12 cellular contexts compared by ENCODE assay signal in genomic region chr9:134338394-134339182, GRCh38. TPM values are rescaled to one million over a fixed set of nuclear protein-coding genes. Genes with fewer than 3 reads are reported as not detected.
DNase-seq lines count a peak whose midpoint lies in the region; ATAC-seq and TF ChIP-seq lines count a peak whose summit lies in the region.
"Had no signal": no experiment of that assay in that cellular context is flagged by ENCODE, and none has a peak within 500 bp of the region (broad histone marks: within the 10 kb centered on the region; RNA-seq: fewer than 3 reads in every experiment).

No MANE protein-coding gene starts in this region.

- POLR2A ChIA-PET in SK-N-SH (lab: Yijun Ruan, JAX): interaction anchor here (0.8 to 1.0 kb wide), 2 partner anchors 45 to 94 kb away, joined by 3 read pairs; no protein-coding TSS in a partner anchor

- ATAC-seq in SK-N-SH treated with all-trans-retinoic acid at 6 μM for 48 hours: no peak; the same call in 1 of the 3 replicates
- no peak for ATAC-seq in upper lobe of right lung
- ATAC-seq in GM18511 (IDR thresholded peaks at IDR 0.05; ENCODE audit: unreplicated experiment): no peak

- peak overlapping the region; percentile 98 for H3K23ac ChIP-seq in neuronal stem cell (ENCODE audit: low read depth, low read length, poor library complexity)

- H3K4ac ChIP-seq in neuronal stem cell (ENCODE audit: low read length): peak overlapping the region; percentile 46

- H4K8ac ChIP-seq in neuronal stem cell (ENCODE audit: low read depth, low read length): no peak overlapping the region

- H2AFZ ChIP-seq in SK-N-SH (ENCODE audit: low read depth): no peak overlapping the region
- no peak overlapping the region for H2AFZ ChIP-seq in fibroblast of lung (ENCODE audit: low read length)
- H2AFZ ChIP-seq in neuronal stem cell (ENCODE audit: low read length): no peak overlapping the region

- peak overlapping the region; percentile 96 for H2AK5ac ChIP-seq in neuronal stem cell (ENCODE audit: low read depth, low read length)

- H3K4me1 ChIP-seq in SK-N-SH (ENCODE audit: control insufficient read depth in 1 of 2, insufficient read depth in 2 of 2, low read depth in 1 of 2, low read length in 1 of 2) (peaks cover 0 to 82% of the 10 kb centered on the region in 2 experiments; a peak in 1 of 4 replicates), fibroblast of lung (ENCODE audit: control insufficient read depth, extremely low read depth, insufficient read depth, low read length) (no peaks in the 10 kb centered on the region), neuronal stem cell (ENCODE audit: control insufficient read depth in 2 of 2, insufficient read depth in 1 of 2, low read depth in 1 of 2, low read length in 2 of 2) (peaks cover 12 to 23% of the 10 kb centered on the region in 2 donors), upper lobe of right lung (peaks cover 90% of the 10 kb centered on the region)

- peak overlapping the region; percentile 81 for H2BK120ac ChIP-seq in neuronal stem cell (ENCODE audit: low read depth, low read length)

- H3K9me2 ChIP-seq in SK-N-SH: no peaks in the 10 kb centered on the region

- peak in 1 of 2 experiments; percentile 25; a peak in 1 of 4 replicates for TF ChIP-seq EP300 in SK-N-SH (IDR thresholded peaks at IDR 0.05; ENCODE audit: borderline replicate concordance in 1 of 2, low read depth in 1 of 2, low read length in 1 of 2)

- CTCF ChIA-PET in SK-N-SH (lab: Yijun Ruan, JAX): interaction anchor here (0.6 to 1.2 kb wide), 4 partner anchors 9 to 168 kb away, joined by 3 to 5 read pairs (median 4); no protein-coding TSS in a partner anchor

- H2BK12ac ChIP-seq in neuronal stem cell (ENCODE audit: low read length): peak overlapping the region; percentile 90

- H3K4me3 ChIP-seq in SK-N-SH (ENCODE audit: low read depth in 2 of 2, low read length in 1 of 2): no peak overlapping the region
- no peak overlapping the region for H3K4me3 ChIP-seq in fibroblast of lung (replicated peaks in 1 of 4; ENCODE audit: control extremely low read depth in 1 of 4, insufficient read depth in 1 of 4, low read depth in 3 of 4, low read length in 4 of 4)
- no peak overlapping the region for H3K4me3 ChIP-seq in neuronal stem cell (ENCODE audit: low read length in 2 of 2)
- H3K4me3 ChIP-seq in upper lobe of right lung: no peak overlapping the region

- intact Hi-C loops in upper lobe of right lung (cut with DNase I): no loop called here

- H4K91ac ChIP-seq in neuronal stem cell (ENCODE audit: low read depth, low read length, poor library complexity): no peak overlapping the region

- H4K20me1 ChIP-seq in SK-N-SH (ENCODE audit: insufficient read depth): peaks cover 100% of the 10 kb centered on the region
- peaks cover 3% of the 10 kb centered on the region for H4K20me1 ChIP-seq in fibroblast of lung (ENCODE audit: control insufficient read depth, extremely low read depth, insufficient read depth, low read length)

- H3K4me2 ChIP-seq in SK-N-SH (no peak overlapping the region), fibroblast of lung (ENCODE audit: extremely low read depth, insufficient read depth, low read length) (no peak overlapping the region), neuronal stem cell (ENCODE audit: insufficient read depth, low read length, poor library complexity, severe bottlenecking) (no peak overlapping the region)

- TF ChIP-seq RAD21 in SK-N-SH (IDR thresholded peaks at IDR 0.05; ENCODE audit: low read length): no peak

- no peaks in the 10 kb centered on the region for H3K27me3 ChIP-seq in SK-N-SH (ENCODE audit: insufficient read depth)
- H3K27me3 ChIP-seq in fibroblast of lung (ENCODE audit: control insufficient read depth, insufficient read depth, low read length): no peaks in the 10 kb centered on the region
- H3K27me3 ChIP-seq in neuronal stem cell (ENCODE audit: control insufficient read depth in 3 of 3, insufficient read depth in 3 of 3, low read depth in 1 of 3, low read length in 3 of 3): no peaks in the 10 kb centered on the region
- no peaks in the 10 kb centered on the region for H3K27me3 ChIP-seq in upper lobe of right lung

- H3K14ac ChIP-seq in neuronal stem cell (ENCODE audit: low read length): peak overlapping the region; percentile 72

- H3K18ac ChIP-seq in neuronal stem cell (ENCODE audit: low read length): peak overlapping the region; percentile 76

- H3K79me2 ChIP-seq in SK-N-SH (ENCODE audit: insufficient read depth) (peaks cover 69% of the 10 kb centered on the region), fibroblast of lung (ENCODE audit: control insufficient read depth, insufficient read depth, low read length) (peaks cover 67% of the 10 kb centered on the region)

- H3F3A ChIP-seq in SK-N-SH (replicated peaks; ENCODE audit: insufficient read depth): no peaks in the 10 kb centered on the region

- H3K27ac ChIP-seq in SK-N-SH (ENCODE audit: low read depth in 2 of 2, low read length in 1 of 2) (peak overlapping the region in 1 of 2 experiments; percentile 86; a peak in 2 of 4 replicates), fibroblast of lung (ENCODE audit: insufficient read depth, low read length) (no peak overlapping the region), neuronal stem cell (replicated peaks; ENCODE audit: low read length) (no peak overlapping the region), upper lobe of right lung (peak overlapping the region; percentile 11)

- peak; percentile 79 for DNase-seq in SK-N-SH
- DNase-seq in fibroblast of lung (ENCODE audit: low read depth in 2 of 2): no peak
- no peak for DNase-seq in neuronal stem cell (ENCODE audit: low spot score)
- no peak for DNase-seq in upper lobe of right lung
- no peak for DNase-seq in SIG-M5 treated with dmso at 0.1 percent for 504 hours (lab: John Stamatoyannopoulos, UW; ENCODE audit: unreplicated experiment)
- DNase-seq in CD1c-positive myeloid dendritic cell (ENCODE audit: extremely low spot score): no peak
- DNase-seq: activated CD4-positive, alpha-beta T cell treated with anti-CD3 and anti-CD28 coated beads, Interleukin-2, amount 50 U/mL, for 48 hours; activated gamma-delta T cell treated with Interleukin-2 at 50 U/mL for 16 hours; glutamatergic neuron; stimulated activated CD4-positive, alpha-beta T cell treated with anti-CD3 and anti-CD28 coated beads, Interleukin-15, amount 100 ng/mL, for 24 hours had no signal

- WGBS in SK-N-SH (ENCODE audit: low lambda C conversion rate): 80% methylated on average over 7 of the region's 27 CpGs
- no CpG with 5 or more reads among the region's 27 CpGs for WGBS in neuronal stem cell (ENCODE audit: extremely low coverage in 2 of 2, insufficient read length in 2 of 2, insufficient replicate concordance in 1 of 2), 2 donors

- TF ChIP-seq CTCF in SK-N-SH (IDR thresholded peaks at IDR 0.05): no peak
- no peak for TF ChIP-seq CTCF in fibroblast of lung (conservative IDR thresholded peaks at IDR 0.05 in 1 of 2, IDR thresholded peaks at IDR 0.05 in 1 of 2; ENCODE audit: low read depth in 1 of 2, low read length in 2 of 2)
- TF ChIP-seq CTCF in upper lobe of right lung (IDR thresholded peaks at IDR 0.05): no peak

- peak overlapping the region; percentile 33 for H2BK5ac ChIP-seq in neuronal stem cell (ENCODE audit: low read length)

- H3K9ac ChIP-seq in SK-N-SH (no peak overlapping the region), fibroblast of lung (ENCODE audit: insufficient read depth, low read length) (peak overlapping the region; percentile 37), neuronal stem cell (ENCODE audit: low read depth, low read length, poor library complexity) (peak overlapping the region; percentile 88)

- no peaks in the 10 kb centered on the region for H3K36me3 ChIP-seq in SK-N-SH (replicated peaks in 1 of 2; ENCODE audit: control insufficient read depth in 1 of 2, insufficient read depth in 2 of 2, low read length in 1 of 2)
- peaks cover 2% of the 10 kb centered on the region for H3K36me3 ChIP-seq in fibroblast of lung (ENCODE audit: control insufficient read depth, insufficient read depth, low read length)
- peaks cover 0 to 7% of the 10 kb centered on the region in 2 donors for H3K36me3 ChIP-seq in neuronal stem cell (replicated peaks in 1 of 2; ENCODE audit: control insufficient read depth in 2 of 2, insufficient read depth in 2 of 2, low read length in 2 of 2)
- H3K36me3 ChIP-seq in upper lobe of right lung: no peaks in the 10 kb centered on the region

- H3K9me3 ChIP-seq in SK-N-SH: no peaks in the 10 kb centered on the region
- H3K9me3 ChIP-seq in fibroblast of lung (ENCODE audit: control insufficient read depth, insufficient read depth, low read depth, low read length): no peaks in the 10 kb centered on the region
- H3K9me3 ChIP-seq in neuronal stem cell (replicated peaks in 1 of 2; ENCODE audit: control insufficient read depth in 2 of 2, insufficient read depth in 1 of 2, low read depth in 1 of 2, low read length in 2 of 2): no peaks in the 10 kb centered on the region
- H3K9me3 ChIP-seq in upper lobe of right lung: no peaks in the 10 kb centered on the region

- peaks cover 77% of the 10 kb centered on the region for H3K79me1 ChIP-seq in neuronal stem cell (ENCODE audit: low read depth, low read length)

- no peak overlapping the region for H2BK15ac ChIP-seq in neuronal stem cell (ENCODE audit: low read length)

TF ChIP-seq in SK-N-SH, 30 proteins besides CTCF, POLR2A, EP300 and RAD21 (continues in another document):
- no peak for TF ChIP-seq FOXJ3 (CRISPR knock-in tag; IDR thresholded peaks at IDR 0.05)
- TF ChIP-seq CHD2 (IDR thresholded peaks at IDR 0.05; ENCODE audit: low read length, partially characterized antibody): no peak
- no peak for TF ChIP-seq POLR2AphosphoS5 (IDR thresholded peaks at IDR 0.05; ENCODE audit: low read depth, low read length)
- TF ChIP-seq RCOR1 (IDR thresholded peaks at IDR 0.05; ENCODE audit: low read length): 0 out of 2 replicates have a peak, but pooled peaks have one; percentile 11
- no peak for TF ChIP-seq TEAD4 (IDR thresholded peaks at IDR 0.05; ENCODE audit: borderline replicate concordance, insufficient read depth)
- no peak for TF ChIP-seq YY1 (IDR thresholded peaks at IDR 0.05; ENCODE audit: low read depth)

RNA-seq across cellular contexts. Expression of gene RXRA, which starts 12.3 kb away (rescaled TPM):
- 5.2 and 7.6 TPM in 2 replicates for polyA plus RNA-seq in SK-N-SH (2012; rRNA removed)
- polyA plus RNA-seq in SK-N-SH (2012; cell fraction: cytosol; rRNA removed): 3.4 and 5.5 TPM in 2 replicates
- 8.0 and 8.8 TPM in 2 replicates for polyA plus RNA-seq in SK-N-SH (2012; cell fraction: nucleus; rRNA removed)
- 14.6 and 14.9 TPM in 2 replicates for total RNA-seq in fibroblast of lung
- polyA plus RNA-seq in fibroblast of lung: 11.5 and 13.3 TPM in 2 replicates
- 29.3 and 35.2 TPM in 2 replicates for polyA plus RNA-seq in fibroblast of lung (2012)
- 56.4 and 59.1 TPM in 2 replicates for polyA minus RNA-seq in fibroblast of lung (ENCODE audit: low replicate concordance)
- 36.1 TPM for polyA plus RNA-seq in neuronal stem cell (2013, experiment 1 of 2)
- polyA plus RNA-seq in neuronal stem cell (2013, experiment 2 of 2): 36.3 TPM
- total RNA-seq in upper lobe of right lung: 80.6 TPM
